Comparison of ENCODE assay signal across 27 cellular contexts in genomic region chr2:147884796-147885195, GRCh38. TPM values are rescaled to one million over a fixed set of nuclear protein-coding genes. Genes with fewer than 3 reads are reported as not detected.
A peak's percentile ranks its signal among the peaks of the same experiment; 100 is the strongest.
DNase-seq lines count a peak whose midpoint lies in the region; ATAC-seq, FAIRE-seq and TF ChIP-seq lines count a peak whose summit lies in the region.
"Had no signal": no experiment of that assay in that cellular context is flagged by ENCODE, and none has a peak within 500 bp of the region (broad histone marks: within the 10 kb centered on the region; RNA-seq: fewer than 3 reads in every experiment).

No MANE protein-coding gene starts in this region.

- no peaks in the 10 kb centered on the region for H3K27me3 Mint-ChIP-seq in endothelial cell (ENCODE audit: unreplicated experiment)
- H3K27me3 Mint-ChIP-seq: activated CD4-positive, alpha-beta memory T cell treated with anti-CD3 and anti-CD28 coated beads for 36 hours had no signal

- H3K36me3 ChIP-seq in HepG2 (replicated peaks in 1 of 2; ENCODE audit: control insufficient read depth in 1 of 2, insufficient read depth in 2 of 2, low read length in 2 of 2), result no peaks in the 10 kb centered on the region
- H3K36me3 ChIP-seq: SJSA1, suprapubic skin, vagina had no signal

- H3K9me3 Mint-ChIP-seq in endothelial cell (ENCODE audit: unreplicated experiment), result no peaks in the 10 kb centered on the region
- H3K9me3 Mint-ChIP-seq: activated CD4-positive, alpha-beta memory T cell treated with anti-CD3 and anti-CD28 coated beads for 36 hours; activated naive CD4-positive, alpha-beta T cell treated with anti-CD3 and anti-CD28 coated beads for 36 hours; T-helper 2 cell treated with Interferon-gamma antibody and Interleukin-4, amounts not matched to agents 5 μg/mL and 100 μg/mL, for 36 hours had no signal

- H3K4me3 ChIP-seq in right cardiac atrium (ENCODE audit: low read length), result peak overlapping the region; percentile 10
- no peak overlapping the region for H3K4me3 ChIP-seq in astrocyte of the spinal cord (ENCODE audit: low read depth, low read length)
- H3K4me3 ChIP-seq in HepG2 (replicated peaks in 1 of 3; ENCODE audit: insufficient read depth in 1 of 3, low read depth in 2 of 3, low read length in 3 of 3), result no peak overlapping the region
- H3K4me3 ChIP-seq: coronary artery, SJSA1, suprapubic skin, vagina had no signal

- H3K4me3 Mint-ChIP-seq in endothelial cell (ENCODE audit: unreplicated experiment), result no peak overlapping the region
- H3K4me3 Mint-ChIP-seq: activated CD4-positive, alpha-beta memory T cell treated with anti-CD3 and anti-CD28 coated beads for 36 hours; activated naive CD4-positive, alpha-beta T cell treated with anti-CD3 and anti-CD28 coated beads for 36 hours; T-helper 2 cell treated with Interferon-gamma antibody and Interleukin-4, amounts not matched to agents 5 μg/mL and 100 μg/mL, for 36 hours had no signal

- no peak for TF ChIP-seq RAD21 in HepG2 (CRISPR knock-in tag; IDR thresholded peaks at IDR 0.05)

- H3K4me1 Mint-ChIP-seq in endothelial cell (ENCODE audit: unreplicated experiment), result no peaks in the 10 kb centered on the region

- in situ Hi-C loops in astrocyte of the spinal cord (cut with HindIII; ENCODE audit: low sequenced_read_pairs) (no loop called here), HepG2 (cut with HindIII; ENCODE audit: extremely low pct_ligation_motif_present, low pct_unique_long_range_greater_than_20kb) (no loop called here)

- no peaks in the 10 kb centered on the region for H3K36me3 Mint-ChIP-seq in endothelial cell (ENCODE audit: low read depth, unreplicated experiment)
- H3K36me3 Mint-ChIP-seq: activated CD4-positive, alpha-beta memory T cell treated with anti-CD3 and anti-CD28 coated beads for 36 hours had no signal

- CTCF ChIA-PET in HepG2 (lab: Yijun Ruan, JAX; ENCODE audit: low intra/inter-chr PET ratio, low total read pairs), result no interaction called here

- no peak overlapping the region for H3K27ac Mint-ChIP-seq in endothelial cell (ENCODE audit: unreplicated experiment)
- H3K27ac Mint-ChIP-seq: activated CD4-positive, alpha-beta memory T cell treated with anti-CD3 and anti-CD28 coated beads for 36 hours; activated naive CD4-positive, alpha-beta T cell treated with anti-CD3 and anti-CD28 coated beads for 36 hours; T-helper 2 cell treated with Interferon-gamma antibody and Interleukin-4, amounts not matched to agents 5 μg/mL and 100 μg/mL, for 36 hours had no signal

- no TSS peak for BruUV-seq in HepG2 (replicated peaks; lab: Mats Ljungman, UMichigan)

- POLR2A ChIA-PET in HepG2 (lab: Yijun Ruan, JAX), result no interaction called here

- DNase-seq in right cardiac atrium, result no peak
- DNase-seq in left ventricle myocardium superior, result no peak
- peak; percentile 13 for DNase-seq in astrocyte of the spinal cord (ENCODE audit: low read depth, low spot score)
- peak; percentile 23 for DNase-seq in HepG2 (ENCODE audit: low spot score)
- no peak for DNase-seq in globus pallidus (ENCODE audit: low spot score)
- DNase-seq in NCI-H2107 treated with DMSO at 0.1 percent for 48 hours (lab: John Stamatoyannopoulos, UW; ENCODE audit: unreplicated experiment), result no peak
- DNase-seq in endothelial cell (ENCODE audit: low spot score), result no peak
- DNase-seq: activated CD4-positive, alpha-beta memory T cell treated with anti-CD3 and anti-CD28 coated beads for 36 hours; activated naive CD4-positive, alpha-beta T cell treated with anti-CD3 and anti-CD28 coated beads for 36 hours; activated T-cell treated with anti-CD3 and anti-CD28 coated beads for 4 hours; C1 segment of cervical spinal cord; hypothalamus; Kasumi-1; kidney; midbrain; NCI-H1092; NCI-H2029; NCI-H345; retina; stimulated activated CD8-positive, alpha-beta memory T cell treated with anti-CD3 and anti-CD28 coated beads, Interleukin-4, amount 100 ng/mL, for 48 hours had no signal

- TF ChIP-seq POLR2A in HepG2 (IDR thresholded peaks at IDR 0.05; ENCODE audit: insufficient read depth in 1 of 2, low read depth in 2 of 2, low read length in 2 of 2), result no peak

- no peak overlapping the region for H2AFZ ChIP-seq in HepG2 (ENCODE audit: low read length)

- H4K20me1 ChIP-seq in HepG2 (ENCODE audit: insufficient read depth, low read length), result peaks cover 4% of the 10 kb centered on the region; the same call in 1 of the 2 replicates

- TF ChIP-seq EP300 in HepG2 (IDR thresholded peaks at IDR 0.05; ENCODE audit: low read depth in 2 of 2, low read length in 2 of 2) (no peak), HepG2 (CRISPR knock-in tag; IDR thresholded peaks at IDR 0.05; ENCODE audit: borderline replicate concordance) (no peak)

- H3K27me3 ChIP-seq in right cardiac atrium (ENCODE audit: control insufficient read depth, insufficient read depth) (no peaks in the 10 kb centered on the region), HepG2 (ENCODE audit: control insufficient read depth in 1 of 2, insufficient read depth in 2 of 2, low read length in 2 of 2) (no peaks in the 10 kb centered on the region)
- H3K27me3 ChIP-seq: SJSA1, suprapubic skin, vagina had no signal

- no peaks in the 10 kb centered on the region for H3K9me3 ChIP-seq in right cardiac atrium (ENCODE audit: control insufficient read depth, low read length)
- no peaks in the 10 kb centered on the region for H3K9me3 ChIP-seq in HepG2 (ENCODE audit: low read length)
- H3K9me3 ChIP-seq: SJSA1, suprapubic skin, vagina had no signal

- H3K4me1 ChIP-seq in right cardiac atrium (ENCODE audit: control insufficient read depth, insufficient read depth, low read length), result peaks cover 2% of the 10 kb centered on the region
- peaks cover 12% of the 10 kb centered on the region for H3K4me1 ChIP-seq in HepG2 (ENCODE audit: insufficient read depth, low read length)
- H3K4me1 ChIP-seq: SJSA1 had no signal

- no peak for FAIRE-seq in HepG2 (lab: Jason Lieb, UNC)
- FAIRE-seq: kidney had no signal

- peaks cover 74% of the 10 kb centered on the region for H3K79me2 ChIP-seq in HepG2 (ENCODE audit: insufficient read depth, low read length)

- no peak overlapping the region for H3K9ac ChIP-seq in HepG2 (ENCODE audit: insufficient read depth, low read depth, low read length)

- peak overlapping the region; percentile 37 for H3K4me2 ChIP-seq in HepG2 (ENCODE audit: low read depth, low read length)

- TF ChIP-seq CTCF in astrocyte of the spinal cord (IDR thresholded peaks at IDR 0.05; ENCODE audit: low read depth, low read length) (no peak), HepG2 (CRISPR knock-in tag; IDR thresholded peaks at IDR 0.05) (no peak), endothelial cell (IDR thresholded peaks at IDR 0.05; ENCODE audit: unreplicated experiment) (no peak)

- H3K27ac ChIP-seq in right cardiac atrium (ENCODE audit: low read length), result no peak overlapping the region
- no peak overlapping the region for H3K27ac ChIP-seq in HepG2 (ENCODE audit: extremely low read length, insufficient read depth, low read length)
- H3K27ac ChIP-seq: coronary artery, SJSA1, suprapubic skin, vagina had no signal

- ATAC-seq in right cardiac atrium (no peak), left ventricle myocardium superior (no peak), HepG2 (peak; percentile 80), GM21737 (IDR thresholded peaks at IDR 0.05; ENCODE audit: unreplicated experiment) (no peak)
- ATAC-seq: Panc1 had no signal

- intact Hi-C loops in right cardiac atrium (cut with DNase I), result no loop called here
- intact Hi-C loops in left ventricle myocardium superior (cut with micrococcal nuclease), result no loop called here
- intact Hi-C loops in HepG2 (cut with micrococcal nuclease; ENCODE audit: unreplicated experiment), result no loop called here

TF ChIP-seq in HepG2, 621 proteins besides CTCF, POLR2A, EP300 and RAD21:
- TF ChIP-seq ZNF234 (CRISPR knock-in tag; conservative IDR thresholded peaks at IDR 0.05) (no peak), ZNF644 (CRISPR knock-in tag; IDR thresholded peaks at IDR 0.05; ENCODE audit: low read depth) (peak; percentile 19; the same call in 1 of the 2 replicates), ZNF629 (CRISPR knock-in tag; conservative IDR thresholded peaks at IDR 0.05) (peak; percentile 80)
TF ChIP-seq in HepG2: peak in this region for 2.

RNA-seq across cellular contexts. Expression of gene ACVR2A, which starts 40.0 kb away (rescaled TPM):
- total RNA-seq in right cardiac atrium (10 to 100 TPM; 12.9 to 14.8 (median 14.1) TPM), left ventricle myocardium superior (9.4 TPM), HepG2 (2016; rRNA removed; fragmentation: Illumina TruSeq; extraction: Trizol) (9.7 and 18.0 TPM in 2 replicates), endothelial cell (ENCODE audit: unreplicated experiment) (22.9 TPM)
- polyA plus RNA-seq in right cardiac atrium (3.3 TPM), HepG2 (2011; rRNA removed) (8.2 and 8.3 TPM in 2 replicates)
- 37.4 and 38.3 TPM in 2 replicates for total RNA-seq in HepG2 (2016; cell fraction: cytosol; rRNA removed; fragmentation: Illumina TruSeq; extraction: Trizol; ENCODE audit: low read depth)
- total RNA-seq in HepG2 (2016; cell fraction: insoluble cytoplasmic fraction; rRNA removed; fragmentation: Illumina TruSeq; extraction: Trizol), result 10.1 and 18.1 TPM in 2 replicates
- 18.0 and 18.6 TPM in 2 replicates for total RNA-seq in HepG2 (2016; cell fraction: membrane; rRNA removed; fragmentation: Illumina TruSeq; extraction: Trizol)
- total RNA-seq in HepG2 (2016; cell fraction: nucleus; rRNA removed; fragmentation: Illumina TruSeq; extraction: Trizol), result 30.8 and 32.6 TPM in 2 replicates
- polyA plus RNA-seq in HepG2 (2011; cell fraction: cytosol; rRNA removed), result 2.5 and 5.2 TPM in 2 replicates
- polyA plus RNA-seq in HepG2 (2011; cell fraction: nucleus; rRNA removed), result 8.0 and 11.9 TPM in 2 replicates
- 10.7 and 11.9 TPM in 2 replicates for polyA plus RNA-seq in HepG2 (2012)
- polyA plus RNA-seq in HepG2 (2016; cell fraction: cytosol; fragmentation: Illumina TruSeq; extraction: Trizol; ENCODE audit: low read depth), result 0.49 and 0.54 TPM in 2 replicates
- polyA plus RNA-seq in HepG2 (2016; cell fraction: insoluble cytoplasmic fraction; fragmentation: Illumina TruSeq; extraction: Trizol; ENCODE audit: low read depth), result 4.7 and 5.0 TPM in 2 replicates
- polyA plus RNA-seq in HepG2 (2016; cell fraction: membrane; fragmentation: Illumina TruSeq; extraction: Trizol; ENCODE audit: low read depth), result 1.3 and 1.4 TPM in 2 replicates
- polyA plus RNA-seq in HepG2 (2016; cell fraction: nucleus; fragmentation: Illumina TruSeq; extraction: Trizol; ENCODE audit: insufficient read depth, low read depth), result 28.6 and 31.2 TPM in 2 replicates
- polyA minus RNA-seq in HepG2 (2011; rRNA and poly(A)+ RNA removed; ENCODE audit: low replicate concordance), result 4.2 and 15.1 TPM in 2 replicates
- 17.1 and 25.4 TPM in 2 replicates for polyA minus RNA-seq in HepG2 (2011; cell fraction: cytosol; rRNA and poly(A)+ RNA removed)
- polyA minus RNA-seq in HepG2 (2011; cell fraction: nucleus; rRNA and poly(A)+ RNA removed), result 67.9 and 68.8 TPM in 2 replicates

Comparison
In these comparisons a context has a peak if more than half of its experiments do, and no peak if none do; other contexts are left out.
1. DNase-seq: peak in astrocyte of the spinal cord (single experiment) and HepG2 (single experiment); none in right cardiac atrium (0 of 3), left ventricle myocardium superior (single experiment), globus pallidus (single experiment), NCI-H2107 treated with DMSO at 0.1 percent for 48 hours (single experiment) and endothelial cell (single experiment).